In genomic region chr13:79987761-79988160, GRCh38 we compare ENCODE assay signal across 17 cellular contexts.
DNase-seq lines count a peak whose midpoint lies in the region; FAIRE-seq and TF ChIP-seq lines count a peak whose summit lies in the region.
"Had no signal": no experiment of that assay in that cellular context is flagged by ENCODE, and none has a peak within 500 bp of the region (broad histone marks: within the 10 kb centered on the region; RNA-seq: fewer than 3 reads in every experiment).

No MANE protein-coding gene starts in this region.

- H3K4me1 ChIP-seq in astrocyte (ENCODE audit: insufficient read depth, low read length) (peaks cover 9% of the 10 kb centered on the region), suprapubic skin (peaks cover 5% of the 10 kb centered on the region), kidney (ENCODE audit: control insufficient read depth in 1 of 2, insufficient read depth in 1 of 2, low read depth in 1 of 2, low read length in 2 of 2) (no peaks in the 10 kb centered on the region)

- intact Hi-C loops in kidney (cut with DNase I): no loop called here

- H3K27me3 ChIP-seq in astrocyte (ENCODE audit: insufficient read depth, low read length): no peaks in the 10 kb centered on the region
- no peaks in the 10 kb centered on the region for H3K27me3 ChIP-seq in suprapubic skin

- no peak overlapping the region for H3K4me3 Mint-ChIP-seq in astrocyte (ENCODE audit: unreplicated experiment)
- H3K4me3 Mint-ChIP-seq in progenitor cell of endocrine pancreas (ENCODE audit: low read depth): no peak overlapping the region
- H3K4me3 Mint-ChIP-seq: CD8-positive, alpha-beta T cell had no signal

- H3K27ac Mint-ChIP-seq in astrocyte (ENCODE audit: unreplicated experiment): no peak overlapping the region
- no peak overlapping the region for H3K27ac Mint-ChIP-seq in progenitor cell of endocrine pancreas
- H3K27ac Mint-ChIP-seq: CD8-positive, alpha-beta T cell had no signal

- H3K4me1 Mint-ChIP-seq in astrocyte (ENCODE audit: low read depth, unreplicated experiment): peaks cover 33% of the 10 kb centered on the region
- peaks cover 7% of the 10 kb centered on the region for H3K4me1 Mint-ChIP-seq in progenitor cell of endocrine pancreas (ENCODE audit: low read depth)

- TF ChIP-seq EP300 in suprapubic skin (IDR thresholded peaks at IDR 0.05): no peak

- H3K36me3 ChIP-seq in astrocyte (ENCODE audit: insufficient read depth, low read length) (no peaks in the 10 kb centered on the region), suprapubic skin (no peaks in the 10 kb centered on the region), kidney (ENCODE audit: control insufficient read depth in 1 of 2, insufficient read depth in 2 of 2, low read length in 2 of 2) (no peaks in the 10 kb centered on the region)

- H3K9me3 Mint-ChIP-seq in astrocyte (ENCODE audit: unreplicated experiment) (peaks cover 1% of the 10 kb centered on the region), progenitor cell of endocrine pancreas (ENCODE audit: low read depth) (peaks cover 12% of the 10 kb centered on the region)
- H3K9me3 Mint-ChIP-seq: CD8-positive, alpha-beta T cell had no signal

- H3K36me3 Mint-ChIP-seq in astrocyte (ENCODE audit: low read depth, unreplicated experiment): no peaks in the 10 kb centered on the region
- peaks cover 1% of the 10 kb centered on the region for H3K36me3 Mint-ChIP-seq in progenitor cell of endocrine pancreas (ENCODE audit: insufficient read depth)
- H3K36me3 Mint-ChIP-seq: CD8-positive, alpha-beta T cell had no signal

- no peak for TF ChIP-seq POLR2A in suprapubic skin (IDR thresholded peaks at IDR 0.05)

- no peaks in the 10 kb centered on the region for H3K9me3 ChIP-seq in astrocyte (ENCODE audit: insufficient read depth, low read depth, low read length)
- H3K9me3 ChIP-seq in suprapubic skin: no peaks in the 10 kb centered on the region
- H3K9me3 ChIP-seq in kidney (ENCODE audit: control insufficient read depth in 1 of 2, low read length in 2 of 2): no peaks in the 10 kb centered on the region

- no peaks in the 10 kb centered on the region for H4K20me1 ChIP-seq in astrocyte (ENCODE audit: insufficient read depth, low read length)

- peak; percentile 45 for DNase-seq in M059J (ENCODE audit: low read depth)
- DNase-seq in astrocyte (ENCODE audit: low read depth): no peak
- DNase-seq in foreskin melanocyte: peak; percentile 66
- DNase-seq in suprapubic skin (ENCODE audit: low spot score in 2 of 2): no peak
- no peak for DNase-seq in NOMO-1 treated with DMSO at 0.1 percent for 48 hours (lab: John Stamatoyannopoulos, UW; ENCODE audit: unreplicated experiment)
- no peak for DNase-seq in progenitor cell of endocrine pancreas (ENCODE audit: low spot score, unreplicated experiment)
- DNase-seq in kidney: no peak
- DNase-seq: CD8-positive, alpha-beta T cell; DMS79 treated with DMSO at 0.1 percent for 48 hours; GDM1; NCI-H1930; NCI-H2171; NCI-H446 treated with DMSO at 0.1 percent for 48 hours; SHP77 treated with DMSO at 0.1 percent for 48 hours had no signal

- no peaks in the 10 kb centered on the region for H3K79me2 ChIP-seq in astrocyte (ENCODE audit: insufficient read depth, low read length)

- FAIRE-seq in astrocyte (lab: Jason Lieb, UNC) (peak; percentile 81), kidney (lab: Jason Lieb, UNC) (no peak)
- FAIRE-seq: D721Med, H1, HepG2 had no signal

- no peak for TF ChIP-seq CTCF in astrocyte (IDR thresholded peaks at IDR 0.05; ENCODE audit: insufficient read depth, low read depth, low read length)
- no peak for TF ChIP-seq CTCF in suprapubic skin (IDR thresholded peaks at IDR 0.05)
- TF ChIP-seq CTCF in progenitor cell of endocrine pancreas (IDR thresholded peaks at IDR 0.05; ENCODE audit: unreplicated experiment): no peak
- no peak for TF ChIP-seq CTCF in kidney (IDR thresholded peaks at IDR 0.05; ENCODE audit: borderline replicate concordance, extremely low read depth, insufficient read depth)

- H3K27ac ChIP-seq in astrocyte (ENCODE audit: low read depth, low read length) (no peak overlapping the region), suprapubic skin (peak overlapping the region; percentile 45), kidney (ENCODE audit: low read depth in 2 of 2, low read length in 2 of 2) (no peak overlapping the region)

- H3K27me3 Mint-ChIP-seq in astrocyte (ENCODE audit: low read depth, unreplicated experiment) (no peaks in the 10 kb centered on the region), progenitor cell of endocrine pancreas (no peaks in the 10 kb centered on the region)

- H3K9ac ChIP-seq in astrocyte (ENCODE audit: low read length) (no peak overlapping the region), kidney (ENCODE audit: low read length in 2 of 2) (no peak overlapping the region)

- H3K4me3 ChIP-seq in astrocyte (ENCODE audit: insufficient read depth, low read depth, low read length): no peak overlapping the region
- H3K4me3 ChIP-seq in suprapubic skin: no peak overlapping the region
- no peak overlapping the region for H3K4me3 ChIP-seq in kidney (ENCODE audit: low read length in 2 of 2)

- no peak overlapping the region for H3K4me2 ChIP-seq in astrocyte (ENCODE audit: low read length)

- H2AFZ ChIP-seq in astrocyte (ENCODE audit: low read depth, low read length): no peak overlapping the region

Comparison
In these comparisons a context has a peak if more than half of its experiments do, and no peak if none do; other contexts are left out.
1. DNase-seq: peak in M059J (single experiment) and foreskin melanocyte (single experiment); none in astrocyte (single experiment), suprapubic skin (0 of 2), NOMO-1 treated with DMSO at 0.1 percent for 48 hours (single experiment), progenitor cell of endocrine pancreas (single experiment) and kidney (single experiment).